20 cellular contexts compared by ENCODE assay signal in the genomic region with DNA sequence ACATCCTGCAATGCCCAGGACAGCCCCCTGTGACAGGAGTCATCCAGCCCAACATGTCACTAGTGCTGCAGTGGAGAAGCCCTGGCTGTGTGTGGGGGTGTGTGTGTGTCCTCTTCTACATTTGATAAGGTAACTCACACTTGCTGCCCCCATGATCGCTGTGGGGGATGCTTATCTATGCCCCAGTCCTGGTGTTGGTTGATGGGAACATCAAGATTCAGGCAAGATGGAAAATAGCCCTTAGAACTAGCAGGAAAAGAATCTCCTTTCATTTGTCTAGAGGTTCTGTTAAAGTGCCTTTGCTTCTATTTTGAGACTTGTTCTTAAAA.
"Had no signal": no experiment of that assay in that cellular context is flagged by ENCODE, and none has a peak within 500 bp of the region (broad histone marks: within the 10 kb centered on the region; RNA-seq: fewer than 3 reads in every experiment).

No MANE protein-coding gene starts in this region.

- H3K4me3 ChIP-seq: ascending aorta, coronary artery, gastroesophageal sphincter, heart left ventricle, spleen, tibial artery had no signal

- H3K9me3 ChIP-seq: ascending aorta, gastroesophageal sphincter, heart left ventricle, spleen, tibial artery had no signal

- FAIRE-seq: islet of Langerhans had no signal

- DNase-seq: activated CD4-positive, alpha-beta memory T cell treated with anti-CD3 and anti-CD28 coated beads, Interleukin-2, amount 10 ng/mL, durations not matched to agents 7 days and 5 days; activated CD4-positive, alpha-beta T cell treated with anti-CD3 and anti-CD28 coated beads, Interleukin-2, amount 10 ng/mL, durations not matched to agents 24 days and 14 days; activated effector memory CD4-positive, alpha-beta T cell treated with anti-CD3 and anti-CD28 coated beads, Interleukin-2, amount 50 U/mL, for 16 hours; activated T-cell treated with anti-CD3 and anti-CD28 coated beads, Interleukin-2, amount 50 U/mL, for 72 hours; brain microvascular endothelial cell; heart left ventricle; left cardiac atrium; naive B cell; occipital lobe; retina; spleen; stimulated activated CD4-positive, alpha-beta T cell treated with anti-CD3 and anti-CD28 coated beads, Interleukin-4, amount 100 ng/mL, for 24 hours; stimulated activated naive CD4-positive, alpha-beta T cell treated with Interleukin-2 at 50 U/mL for 16 hours; T1000; tibial artery had no signal

- H3K36me3 ChIP-seq: ascending aorta, brain microvascular endothelial cell, gastroesophageal sphincter, heart left ventricle had no signal

- H3K27ac ChIP-seq: brain microvascular endothelial cell, epithelial cell of prostate, spleen had no signal

- ATAC-seq: activated T-cell treated with anti-CD3 and anti-CD28 coated beads, Interleukin-2, amount 50 U/mL, for 72 hours; gastroesophageal sphincter; heart left ventricle; left cardiac atrium had no signal

- H3K27me3 ChIP-seq: ascending aorta, brain microvascular endothelial cell, gastroesophageal sphincter, heart left ventricle, spleen, tibial artery had no signal
